Comparison of ENCODE assay signal across 12 cellular contexts in genomic region chr2:72895759-72896281, GRCh38. TPM values are rescaled to one million over a fixed set of nuclear protein-coding genes. Genes with fewer than 3 reads are reported as not detected.
DNase-seq lines count a peak whose midpoint lies in the region; ATAC-seq and TF ChIP-seq lines count a peak whose summit lies in the region.
"Had no signal": no experiment of that assay in that cellular context is flagged by ENCODE, and none has a peak within 500 bp of the region (broad histone marks: within the 10 kb centered on the region; RNA-seq: fewer than 3 reads in every experiment).

No MANE protein-coding gene starts in this region.

- H3K4me1 ChIP-seq in fibroblast of lung (ENCODE audit: control insufficient read depth, extremely low read depth, insufficient read depth, low read length) (no peaks in the 10 kb centered on the region), mucosa of rectum (ENCODE audit: control insufficient read depth in 2 of 2, insufficient read depth in 2 of 2, low read length in 2 of 2) (peaks cover 9 to 17% of the 10 kb centered on the region in 2 donors), smooth muscle cell (ENCODE audit: low read depth) (peaks cover 5% of the 10 kb centered on the region), MM.1S (ENCODE audit: low read length) (no peaks in the 10 kb centered on the region)
- H3K4me1 ChIP-seq: BE2C had no signal

- no peak overlapping the region for H2AFZ ChIP-seq in fibroblast of lung (ENCODE audit: low read length)
- H2AFZ ChIP-seq in smooth muscle cell (ENCODE audit: low read depth) = no peak overlapping the region
- no peak overlapping the region for H2AFZ ChIP-seq in MM.1S (ENCODE audit: low read length)

- H3K79me2 ChIP-seq in fibroblast of lung (ENCODE audit: control insufficient read depth, insufficient read depth, low read length) (no peaks in the 10 kb centered on the region), smooth muscle cell (ENCODE audit: low read depth) (no peaks in the 10 kb centered on the region), MM.1S (ENCODE audit: low read length) (no peaks in the 10 kb centered on the region)

- no peak for TF ChIP-seq CTCF in AG04450 (IDR thresholded peaks at IDR 0.05; ENCODE audit: low read depth, low read length)
- no peak for TF ChIP-seq CTCF in fibroblast of lung (conservative IDR thresholded peaks at IDR 0.05 in 1 of 2, IDR thresholded peaks at IDR 0.05 in 1 of 2; ENCODE audit: low read depth in 1 of 2, low read length in 2 of 2)
- no peak for TF ChIP-seq CTCF in smooth muscle cell (IDR thresholded peaks at IDR 0.05; ENCODE audit: borderline replicate concordance, insufficient read depth, poor library complexity, severe bottlenecking)
- no peak for TF ChIP-seq CTCF in MM.1S (IDR thresholded peaks at IDR 0.05; ENCODE audit: low read length)

- H3F3A ChIP-seq in smooth muscle cell (ENCODE audit: low read depth) = no peaks in the 10 kb centered on the region
- H3F3A ChIP-seq in MM.1S (ENCODE audit: insufficient read depth, low read length) = no peaks in the 10 kb centered on the region

- H3K9me3 ChIP-seq in AG04450 (ENCODE audit: control insufficient read depth, insufficient read depth, low read length) = no peaks in the 10 kb centered on the region; the same call in 1 of the 2 replicates
- no peaks in the 10 kb centered on the region for H3K9me3 ChIP-seq in fibroblast of lung (ENCODE audit: control insufficient read depth, insufficient read depth, low read depth, low read length)
- no peaks in the 10 kb centered on the region for H3K9me3 ChIP-seq in mucosa of rectum (ENCODE audit: control insufficient read depth in 2 of 2, low read length in 2 of 2)
- no peaks in the 10 kb centered on the region for H3K9me3 ChIP-seq in smooth muscle cell (replicated peaks; ENCODE audit: low read depth)
- H3K9me3 ChIP-seq in MM.1S (replicated peaks; ENCODE audit: insufficient read depth, low read length) = no peaks in the 10 kb centered on the region
- H3K9me3 ChIP-seq: BE2C, neutrophil had no signal

- no peaks in the 10 kb centered on the region for H4K20me1 ChIP-seq in fibroblast of lung (ENCODE audit: control insufficient read depth, extremely low read depth, insufficient read depth, low read length)
- no peaks in the 10 kb centered on the region for H4K20me1 ChIP-seq in smooth muscle cell (ENCODE audit: low read depth)
- H4K20me1 ChIP-seq in MM.1S (ENCODE audit: insufficient read depth, low read length) = no peaks in the 10 kb centered on the region

- H3K9ac ChIP-seq in fibroblast of lung (ENCODE audit: insufficient read depth, low read length) (no peak overlapping the region), mucosa of rectum (ENCODE audit: low read depth in 1 of 2, low read length in 2 of 2) (peak overlapping the region; percentile 52 to 57), smooth muscle cell (ENCODE audit: low read depth) (no peak overlapping the region), MM.1S (ENCODE audit: low read length) (no peak overlapping the region)

- H3K9me2 ChIP-seq in MM.1S (replicated peaks; ENCODE audit: insufficient read depth, low read length) = no peaks in the 10 kb centered on the region

- POLR2A ChIA-PET in AG04450 (lab: Yijun Ruan, JAX) = interaction anchor here (1.0 kb wide), 1 partner anchor 340 kb away, joined by 3 read pairs; no protein-coding TSS in a partner anchor

- H3K27ac ChIP-seq in AG04450 (ENCODE audit: low read depth, low read length) = no peak overlapping the region
- no peak overlapping the region for H3K27ac ChIP-seq in fibroblast of lung (ENCODE audit: insufficient read depth, low read length)
- peak overlapping the region; percentile 57 to 63 for H3K27ac ChIP-seq in mucosa of rectum (ENCODE audit: low read depth in 2 of 2, low read length in 2 of 2)
- H3K27ac ChIP-seq in smooth muscle cell (ENCODE audit: low read depth) = no peak overlapping the region
- H3K27ac ChIP-seq in MM.1S (ENCODE audit: low read length) = no peak overlapping the region
- H3K27ac ChIP-seq: epithelial cell of prostate, neutrophil had no signal

- ATAC-seq in GM21576 (IDR thresholded peaks at IDR 0.05; ENCODE audit: unreplicated experiment) = no peak

- no peaks in the 10 kb centered on the region for H3K36me3 ChIP-seq in fibroblast of lung (ENCODE audit: control insufficient read depth, insufficient read depth, low read length)
- H3K36me3 ChIP-seq in mucosa of rectum (ENCODE audit: control insufficient read depth in 2 of 2, insufficient read depth in 2 of 2, low read length in 2 of 2) = peaks cover 15 to 16% of the 10 kb centered on the region in 2 donors
- H3K36me3 ChIP-seq in smooth muscle cell (ENCODE audit: low read depth) = no peaks in the 10 kb centered on the region
- H3K36me3 ChIP-seq in MM.1S (replicated peaks; ENCODE audit: insufficient read depth, low read length) = no peaks in the 10 kb centered on the region
- H3K36me3 ChIP-seq: BE2C, neutrophil had no signal

- CTCF ChIA-PET in AG04450 (lab: Charles Lee) = interaction anchor here (1.5 to 11.9 kb wide), 7 partner anchors 8 to 317 kb away, joined by 3 to 222 read pairs (median 40); partner anchors contain the start of gene SPR

- peak; percentile 7 for DNase-seq in AG04450 (ENCODE audit: low read depth, low spot score)
- DNase-seq in NCI-H226 = peak; percentile 88
- peak; percentile 60 to 67 for DNase-seq in fibroblast of lung (ENCODE audit: low read depth in 2 of 2)
- DNase-seq in smooth muscle cell (lab: John Stamatoyannopoulos, UW; ENCODE audit: unreplicated experiment) = no peak
- DNase-seq in MM.1S = no peak
- no peak for DNase-seq in stimulated activated CD4-positive, alpha-beta T cell treated with anti-CD3 and anti-CD28 coated beads, Interleukin-4, amount 100 ng/mL, for 24 hours
- DNase-seq: BE2C, NCI-H69 had no signal

- peaks cover 21% of the 10 kb centered on the region for H3K27me3 ChIP-seq in AG04450 (ENCODE audit: control insufficient read depth, insufficient read depth, low read length)
- peaks cover 42% of the 10 kb centered on the region for H3K27me3 ChIP-seq in fibroblast of lung (ENCODE audit: control insufficient read depth, insufficient read depth, low read length)
- peaks cover 5 to 10% of the 10 kb centered on the region in 2 donors for H3K27me3 ChIP-seq in mucosa of rectum (ENCODE audit: control insufficient read depth in 2 of 2, insufficient read depth in 2 of 2, low read length in 2 of 2)
- H3K27me3 ChIP-seq in smooth muscle cell (ENCODE audit: low read depth) = peaks cover 38% of the 10 kb centered on the region
- no peaks in the 10 kb centered on the region for H3K27me3 ChIP-seq in MM.1S (replicated peaks; ENCODE audit: insufficient read depth, low read length)
- H3K27me3 ChIP-seq: BE2C had no signal

- 58% methylated on average over 15 of the region's 16 CpGs for WGBS in smooth muscle cell (ENCODE audit: low lambda C conversion rate)

- H3K4me2 ChIP-seq in fibroblast of lung (ENCODE audit: extremely low read depth, insufficient read depth, low read length) (no peak overlapping the region), smooth muscle cell (no peak overlapping the region), MM.1S (ENCODE audit: low read depth, low read length) (no peak overlapping the region)

- H3K4me3 ChIP-seq in AG04450 (ENCODE audit: low read depth, low read length) (no peak overlapping the region), fibroblast of lung (replicated peaks in 1 of 4; ENCODE audit: control extremely low read depth in 1 of 4, insufficient read depth in 1 of 4, low read depth in 3 of 4, low read length in 4 of 4) (no peak overlapping the region), mucosa of rectum (ENCODE audit: low read length in 2 of 2) (peak overlapping the region; percentile 59 to 65), smooth muscle cell (no peak overlapping the region), MM.1S (ENCODE audit: low read length) (no peak overlapping the region)

RNA-seq across cellular contexts. Expression of gene SPR, which starts 8.6 kb away (rescaled TPM):
- polyA plus RNA-seq in AG04450 (2011; rRNA removed) = 17.5 TPM in 2 replicates
- 7.3 and 8.1 TPM in 2 replicates for polyA minus RNA-seq in AG04450 (2011; rRNA and poly(A)+ RNA removed)
- total RNA-seq in fibroblast of lung = 23.3 and 25.9 TPM in 2 replicates
- 9.4 and 14.3 TPM in 2 replicates for polyA plus RNA-seq in fibroblast of lung
- polyA plus RNA-seq in fibroblast of lung (2012) = 13.6 and 21.1 TPM in 2 replicates
- polyA minus RNA-seq in fibroblast of lung (ENCODE audit: low replicate concordance) = 12.0 and 12.3 TPM in 2 replicates
- total RNA-seq in smooth muscle cell = 4.1 and 8.4 TPM in 2 replicates
- 13.2 and 15.8 TPM in 2 replicates for polyA plus RNA-seq in smooth muscle cell

RNA-seq across cellular contexts. Expression of gene EMX1, which starts 21.5 kb away (rescaled TPM):
- polyA plus RNA-seq in AG04450 (2011; rRNA removed) (not detected in 2 replicates), fibroblast of lung (not detected in 2 replicates), smooth muscle cell (not detected in 2 replicates)
- not detected in 2 replicates for polyA minus RNA-seq in AG04450 (2011; rRNA and poly(A)+ RNA removed)
- total RNA-seq in fibroblast of lung (not detected in 2 replicates), smooth muscle cell (not detected in 2 replicates)
- polyA plus RNA-seq in fibroblast of lung (2012) = not detected in 2 replicates
- not detected in 2 replicates for polyA minus RNA-seq in fibroblast of lung (ENCODE audit: low replicate concordance)

Comparison
In these comparisons a context has a peak if more than half of its experiments do, and no peak if none do; other contexts are left out.
1. DNase-seq: peak in AG04450 (single experiment), NCI-H226 (single experiment) and fibroblast of lung (2 of 2); none in smooth muscle cell (single experiment), MM.1S (single experiment) and stimulated activated CD4-positive, alpha-beta T cell treated with anti-CD3 and anti-CD28 coated beads, Interleukin-4, amount 100 ng/mL, for 24 hours (single experiment).
2. H3K27ac ChIP-seq: peak in mucosa of rectum (2 of 2); none in AG04450 (single experiment), fibroblast of lung (single experiment), smooth muscle cell (single experiment) and MM.1S (single experiment).
3. H3K4me3 ChIP-seq: peak in mucosa of rectum (2 of 2); none in AG04450 (single experiment), fibroblast of lung (0 of 4), smooth muscle cell (single experiment) and MM.1S (single experiment).
4. H3K9ac ChIP-seq: peak in mucosa of rectum (2 of 2); none in fibroblast of lung (single experiment), smooth muscle cell (single experiment) and MM.1S (single experiment).